ENCODE assay signal across 9 cellular contexts in the genomic region with DNA sequence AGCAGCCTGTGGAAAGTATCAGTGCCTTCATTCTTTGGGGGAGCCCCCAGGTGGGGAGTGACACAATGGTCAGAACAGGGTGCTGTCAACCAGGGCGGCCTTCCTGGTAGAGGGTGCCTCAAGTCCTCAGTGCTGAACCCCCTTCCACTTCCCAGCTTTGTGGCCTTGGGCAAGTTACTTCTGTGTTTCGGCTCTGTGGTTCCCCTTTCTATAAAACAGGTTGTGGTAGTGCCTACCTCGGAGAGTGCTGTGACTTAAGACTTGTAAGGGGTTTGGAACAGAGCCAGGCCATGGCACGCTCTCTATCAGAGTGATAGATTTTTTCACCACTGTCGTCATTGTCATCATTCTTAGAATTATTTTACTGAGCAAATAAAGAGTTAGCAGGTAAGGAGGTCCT.
A peak's percentile ranks its signal among the peaks of the same experiment; 100 is the strongest.
DNase-seq lines count a peak whose midpoint lies in the region; ATAC-seq, FAIRE-seq and TF ChIP-seq lines count a peak whose summit lies in the region.
"Had no signal": no experiment of that assay in that cellular context is flagged by ENCODE, and none has a peak within 500 bp of the region (broad histone marks: within the 10 kb centered on the region; RNA-seq: fewer than 3 reads in every experiment).

No MANE protein-coding gene starts in this region.

- H3K4me3 Mint-ChIP-seq in activated CD4-positive, alpha-beta memory T cell treated with anti-CD3 and anti-CD28 coated beads, Interleukin-2, amount 10 ng/mL, durations not matched to agents 7 days and 5 days: peak overlapping the region; percentile 34

- H3K27me3 ChIP-seq in right cardiac atrium (ENCODE audit: control insufficient read depth, insufficient read depth) (no peaks in the 10 kb centered on the region), osteoblast (ENCODE audit: insufficient read depth, low read length) (no peaks in the 10 kb centered on the region)

- H3K27me3 Mint-ChIP-seq in activated CD4-positive, alpha-beta memory T cell treated with anti-CD3 and anti-CD28 coated beads, Interleukin-2, amount 10 ng/mL, durations not matched to agents 7 days and 5 days: no peaks in the 10 kb centered on the region

- no peaks in the 10 kb centered on the region for H3K36me3 ChIP-seq in osteoblast (ENCODE audit: insufficient read depth, low read length)

- CTCF ChIA-PET in activated CD4-positive, alpha-beta memory T cell treated with anti-CD3 and anti-CD28 coated beads, Interleukin-2, amount 10 ng/mL, durations not matched to agents 7 days and 5 days (lab: Charles Lee): interaction anchor here (1.0 to 2.6 kb wide), 3 partner anchors 68 to 229 kb away, joined by 3 to 12 read pairs (median 10); no protein-coding TSS in a partner anchor

- no peak for FAIRE-seq in RCC 7860 (lab: Jason Lieb, UNC)

- peak overlapping the region; percentile 96 for H3K27ac Mint-ChIP-seq in activated CD4-positive, alpha-beta memory T cell treated with anti-CD3 and anti-CD28 coated beads, Interleukin-2, amount 10 ng/mL, durations not matched to agents 7 days and 5 days

- POLR2A ChIA-PET in activated CD4-positive, alpha-beta memory T cell treated with anti-CD3 and anti-CD28 coated beads, Interleukin-2, amount 10 ng/mL, durations not matched to agents 7 days and 5 days (lab: Charles Lee): interaction anchor here (0.8 to 1.0 kb wide), 2 partner anchors 9 to 50 kb away, joined by 3 read pairs; no protein-coding TSS in a partner anchor

- DNase-seq in NB4 (ENCODE audit: low read depth): peak; percentile 77
- DNase-seq in activated CD4-positive, alpha-beta memory T cell treated with anti-CD3 and anti-CD28 coated beads, Interleukin-2, amount 10 ng/mL, durations not matched to agents 7 days and 5 days: peak; percentile 79
- peak in 1 of 3 donors; percentile 79 for DNase-seq in right cardiac atrium
- peak; percentile 78 for DNase-seq in stimulated activated CD8-positive, alpha-beta memory T cell treated with anti-CD3 and anti-CD28 coated beads, Interleukin-4, amount 100 ng/mL, for 48 hours
- no peak for DNase-seq in osteoblast (ENCODE audit: insufficient read length, low spot score, missing footprints)
- DNase-seq in RCC 7860 (ENCODE audit: low spot score): no peak
- DNase-seq in NCI-H1048 (lab: John Stamatoyannopoulos, UW): no peak
- DNase-seq: left cardiac atrium had no signal

- intact Hi-C loops in right cardiac atrium (cut with DNase I): loop anchor here in 1 of 4 donors (10.0 kb wide), 1 partner anchor 131 kb away; no protein-coding TSS in a partner anchor

- TF ChIP-seq POLR2A in NB4 (IDR thresholded peaks at IDR 0.05; ENCODE audit: extremely low read depth, insufficient read length): no peak

- H3K4me1 ChIP-seq in right cardiac atrium (ENCODE audit: control insufficient read depth, insufficient read depth, low read length) (peaks cover 19% of the 10 kb centered on the region), osteoblast (ENCODE audit: insufficient read depth, low read length) (no peaks in the 10 kb centered on the region)

- WGBS in right cardiac atrium: 71% methylated on average over 5 of the region's 5 CpGs

- H3K4me3 ChIP-seq in NB4 (ENCODE audit: low read depth, low read length) (no peak overlapping the region), right cardiac atrium (ENCODE audit: low read length) (no peak overlapping the region), osteoblast (ENCODE audit: insufficient read depth, low read length) (no peak overlapping the region)

- no peak for TF ChIP-seq CTCF in NB4 (IDR thresholded peaks at IDR 0.05; ENCODE audit: low read depth, low read length)
- no peak for TF ChIP-seq CTCF in osteoblast (IDR thresholded peaks at IDR 0.05; ENCODE audit: extremely low read depth, low read depth, low read length)

- H3K9me3 Mint-ChIP-seq in activated CD4-positive, alpha-beta memory T cell treated with anti-CD3 and anti-CD28 coated beads, Interleukin-2, amount 10 ng/mL, durations not matched to agents 7 days and 5 days: no peaks in the 10 kb centered on the region

- peaks cover 20% of the 10 kb centered on the region for H3K36me3 Mint-ChIP-seq in activated CD4-positive, alpha-beta memory T cell treated with anti-CD3 and anti-CD28 coated beads, Interleukin-2, amount 10 ng/mL, durations not matched to agents 7 days and 5 days (ENCODE audit: low read depth)

- ATAC-seq in GM21381 (IDR thresholded peaks at IDR 0.05; ENCODE audit: unreplicated experiment): peak; percentile 52
- no peak for ATAC-seq in right cardiac atrium

- no peak overlapping the region for H3K4me2 ChIP-seq in osteoblast (ENCODE audit: insufficient read depth, low read length)

- no peaks in the 10 kb centered on the region for H3K9me3 ChIP-seq in right cardiac atrium (ENCODE audit: control insufficient read depth, low read length)
- H3K9me3 ChIP-seq in osteoblast (ENCODE audit: low read depth, low read length): no peaks in the 10 kb centered on the region

- peaks cover 88% of the 10 kb centered on the region for H3K4me1 Mint-ChIP-seq in activated CD4-positive, alpha-beta memory T cell treated with anti-CD3 and anti-CD28 coated beads, Interleukin-2, amount 10 ng/mL, durations not matched to agents 7 days and 5 days

- H2AFZ ChIP-seq in osteoblast (ENCODE audit: low read length): no peak overlapping the region

- H4K20me1 ChIP-seq in osteoblast (ENCODE audit: insufficient read depth, low read length): no peaks in the 10 kb centered on the region

- H3K27ac ChIP-seq in right cardiac atrium (ENCODE audit: low read length): peak overlapping the region; percentile 5
- H3K27ac ChIP-seq in osteoblast (ENCODE audit: low read depth, low read length): no peak overlapping the region

- H3K79me2 ChIP-seq in osteoblast (ENCODE audit: insufficient read depth, low read length): no peaks in the 10 kb centered on the region

Comparison
In these comparisons a context has a peak if more than half of its experiments do, and no peak if none do; other contexts are left out.
1. DNase-seq: peak in NB4 (single experiment), activated CD4-positive, alpha-beta memory T cell treated with anti-CD3 and anti-CD28 coated beads, Interleukin-2, amount 10 ng/mL, durations not matched to agents 7 days and 5 days (single experiment) and stimulated activated CD8-positive, alpha-beta memory T cell treated with anti-CD3 and anti-CD28 coated beads, Interleukin-4, amount 100 ng/mL, for 48 hours (single experiment); none in osteoblast (single experiment), RCC 7860 (single experiment) and NCI-H1048 (single experiment).